In the genomic region with DNA sequence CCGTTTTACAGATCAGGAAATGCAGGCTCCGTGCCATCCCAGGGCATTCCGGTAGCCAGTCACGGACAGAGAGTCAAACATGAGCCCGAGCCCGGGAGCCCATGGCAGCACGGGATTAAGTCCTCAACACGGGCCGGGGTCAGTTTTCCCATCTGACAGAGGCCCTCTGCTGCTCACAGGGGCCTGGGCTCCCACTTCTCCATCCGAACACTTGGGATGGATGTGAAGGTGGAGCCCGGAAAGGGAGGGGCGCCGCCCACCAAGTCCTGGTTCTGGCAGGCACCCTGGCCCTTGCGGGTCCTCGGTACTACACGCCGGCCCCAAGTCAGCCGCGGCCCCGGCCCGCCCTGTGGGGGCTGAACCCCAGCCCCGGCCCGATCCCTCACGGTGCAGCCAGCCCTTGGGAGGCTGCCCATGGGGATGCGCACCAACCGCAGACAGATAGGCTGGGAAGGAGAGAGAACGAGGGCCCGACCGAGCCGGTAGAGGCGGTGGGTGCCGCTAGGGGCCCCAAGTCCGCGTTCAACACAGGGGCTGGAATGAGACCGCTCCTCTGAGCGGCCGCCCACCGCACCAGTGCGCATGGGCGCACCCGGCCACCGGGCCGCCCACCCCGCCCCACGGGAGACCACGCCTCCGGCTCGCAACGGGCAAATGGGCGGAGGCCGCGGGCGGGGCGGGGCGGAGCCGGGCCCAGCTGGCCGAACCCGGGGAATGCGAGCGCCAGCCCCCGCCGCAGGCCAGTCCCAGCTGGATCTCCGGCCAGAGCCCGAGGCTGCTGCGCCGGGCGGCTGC, we compare ENCODE assay signal across 8 cellular contexts. TPM values are rescaled to one million over a fixed set of nuclear protein-coding genes. Genes with fewer than 3 reads are reported as not detected.
DNase-seq lines count a peak whose midpoint lies in the region; ATAC-seq and TF ChIP-seq lines count a peak whose summit lies in the region.

A gene (plus strand): TSS at position 743 of the 795 bp plus-strand sequence. CDS start 17,916 bp downstream, outside the sequence.

- H3K27me3 Mint-ChIP-seq in endothelial cell (ENCODE audit: unreplicated experiment) = peaks cover 14% of the 10 kb centered on the region

- peak within 1 kb of the TSS; percentile 95 for H3K4me3 Mint-ChIP-seq in endothelial cell (ENCODE audit: unreplicated experiment)

- H3K27ac Mint-ChIP-seq in endothelial cell (ENCODE audit: unreplicated experiment) = peak within 1 kb of the TSS; percentile 67

- H3K9me3 Mint-ChIP-seq in endothelial cell (ENCODE audit: unreplicated experiment) = no peaks in the 10 kb centered on the region

- DNase-seq in COLO829 (ENCODE audit: low spot score) (peak; percentile 92), HPDE6-E6E7 (ENCODE audit: extremely low spot score) (peak; percentile 86), NOMO-1 treated with DMSO at 0.1 percent for 48 hours (lab: John Stamatoyannopoulos, UW; ENCODE audit: unreplicated experiment) (peak; percentile 68), endothelial cell (ENCODE audit: low spot score) (peak; percentile 97), middle frontal gyrus (ENCODE audit: extremely low spot score, low spot score) (peak; percentile 78)
- DNase-seq in activated CD8-positive, alpha-beta memory T cell treated with anti-CD3 and anti-CD28 coated beads, Interleukin-2, amount 50 U/mL, for 24 hours (ENCODE audit: extremely low read depth) = peak; percentile 52
- DNase-seq in stimulated activated CD8-positive, alpha-beta memory T cell treated with anti-CD3 and anti-CD28 coated beads, Interleukin-15, amount 100 ng/mL, for 48 hours (ENCODE audit: low read depth in 2 of 2) = peak; percentile 80 to 86

- ATAC-seq in GM19467 (IDR thresholded peaks at IDR 0.05; ENCODE audit: unreplicated experiment) = peak; percentile 87

- peaks cover 4% of the 10 kb centered on the region for H3K36me3 Mint-ChIP-seq in endothelial cell (ENCODE audit: low read depth, unreplicated experiment)

- TF ChIP-seq CTCF in endothelial cell (IDR thresholded peaks at IDR 0.05; ENCODE audit: unreplicated experiment) = peak; percentile 42

- H3K4me1 Mint-ChIP-seq in endothelial cell (ENCODE audit: unreplicated experiment) = peaks cover 19% of the 10 kb centered on the region

RNA-seq across cellular contexts. Expression of the gene that starts here (rescaled TPM):
- total RNA-seq in endothelial cell (ENCODE audit: unreplicated experiment) = 29.7 TPM

Comparison
In these comparisons a context has a peak if more than half of its experiments do, and no peak if none do; other contexts are left out.
1. Peak in every context shown above with its lines: DNase-seq and ATAC-seq.